In genomic region chrX:55717521-55718497, GRCh38 we compare ENCODE assay signal across 8 cellular contexts. TPM values are rescaled to one million over a fixed set of nuclear protein-coding genes. Genes with fewer than 3 reads are reported as not detected.
DNase-seq lines count a peak whose midpoint lies in the region; TF ChIP-seq lines count a peak whose summit lies in the region.

TSS of gene RRAGB (plus strand) at chrX:55717749. CDS start at chrX:55718328, 579 bp downstream.

- H3K4me3 Mint-ChIP-seq in activated naive CD4-positive, alpha-beta T cell treated with anti-CD3 and anti-CD28 coated beads, Interleukin-2, amount 50 U/mL, for 24 hours, result peak within 1 kb of the TSS; percentile 91

- no peaks in the 10 kb centered on the region for H3K27me3 ChIP-seq in GM06990 (replicated peaks; ENCODE audit: control insufficient read depth, insufficient read depth, low read length)
- no peaks in the 10 kb centered on the region for H3K27me3 ChIP-seq in suprapubic skin

- no peaks in the 10 kb centered on the region for H3K36me3 ChIP-seq in GM06990 (ENCODE audit: control insufficient read depth, insufficient read depth, low read length)
- H3K36me3 ChIP-seq in suprapubic skin, result peaks cover 9% of the 10 kb centered on the region

- peak within 1 kb of the TSS; percentile 89 for H3K27ac Mint-ChIP-seq in activated naive CD4-positive, alpha-beta T cell treated with anti-CD3 and anti-CD28 coated beads, Interleukin-2, amount 50 U/mL, for 24 hours

- TF ChIP-seq CTCF in GM06990 (IDR thresholded peaks at IDR 0.05; ENCODE audit: insufficient read depth, low read length, poor library complexity, severe bottlenecking), result peak; percentile 61
- peak; percentile 56 for TF ChIP-seq CTCF in HFF-Myc (IDR thresholded peaks at IDR 0.05; ENCODE audit: low read depth, low read length, missing control alignments)
- peak; percentile 22 to 34 for TF ChIP-seq CTCF in suprapubic skin (IDR thresholded peaks at IDR 0.05)

- no peaks in the 10 kb centered on the region for H3K27me3 Mint-ChIP-seq in activated naive CD4-positive, alpha-beta T cell treated with anti-CD3 and anti-CD28 coated beads, Interleukin-2, amount 50 U/mL, for 24 hours

- peak within 1 kb of the TSS; percentile 90 for H3K27ac ChIP-seq in suprapubic skin

- no peaks in the 10 kb centered on the region for H3K9me3 Mint-ChIP-seq in activated naive CD4-positive, alpha-beta T cell treated with anti-CD3 and anti-CD28 coated beads, Interleukin-2, amount 50 U/mL, for 24 hours

- no peak for TF ChIP-seq EP300 in suprapubic skin (IDR thresholded peaks at IDR 0.05)

- TF ChIP-seq POLR2A in suprapubic skin (IDR thresholded peaks at IDR 0.05), result peak in 1 of 2 donors; percentile 62

- H3K9me3 ChIP-seq in suprapubic skin, result no peaks in the 10 kb centered on the region

- DNase-seq in GM06990 (ENCODE audit: extremely low read depth, insufficient read length), result peak; percentile 93
- DNase-seq in HFF-Myc (ENCODE audit: extremely low read depth, low read depth), result peak; percentile 79
- peak; percentile 95 for DNase-seq in NAMALWA (ENCODE audit: low spot score)
- DNase-seq in SK-N-DZ (ENCODE audit: low spot score), result peak; percentile 94
- DNase-seq in globus pallidus (ENCODE audit: low spot score), result peak; percentile 95
- DNase-seq in nucleus accumbens (lab: John Stamatoyannopoulos, UW), result peak; percentile 37 to 97 (median 90)
- DNase-seq in suprapubic skin (ENCODE audit: low spot score in 2 of 2), result peak; percentile 94 to 95

- peak within 1 kb of the TSS; percentile 55 for H3K4me3 ChIP-seq in GM06990 (replicated peaks; ENCODE audit: low read depth, low read length)
- peak within 1 kb of the TSS; percentile 66 for H3K4me3 ChIP-seq in HFF-Myc (replicated peaks; ENCODE audit: low read depth, low read length)
- H3K4me3 ChIP-seq in suprapubic skin, result peak within 1 kb of the TSS; percentile 57

- WGBS in suprapubic skin, result 29% methylated on average over 33 of the region's 46 CpGs

- H3K4me1 ChIP-seq in suprapubic skin, result peaks cover 11% of the 10 kb centered on the region

- H3K36me3 Mint-ChIP-seq in activated naive CD4-positive, alpha-beta T cell treated with anti-CD3 and anti-CD28 coated beads, Interleukin-2, amount 50 U/mL, for 24 hours, result peaks cover 7% of the 10 kb centered on the region

- peaks cover 38% of the 10 kb centered on the region for H3K4me1 Mint-ChIP-seq in activated naive CD4-positive, alpha-beta T cell treated with anti-CD3 and anti-CD28 coated beads, Interleukin-2, amount 50 U/mL, for 24 hours

RNA-seq across cellular contexts. Expression of gene RRAGB, which starts in this region (rescaled TPM):
- polyA plus RNA-seq in SK-N-DZ (2014; cell fraction: cytosol; rRNA removed), result 10.7 and 11.7 TPM in 2 replicates
- 37.8 and 63.9 TPM in 2 replicates for polyA plus RNA-seq in SK-N-DZ (2014; cell fraction: nucleus; rRNA removed)
- total RNA-seq in suprapubic skin, result 10 to 100 TPM; 12.1 to 35.2 (median 17.6) TPM

Comparison
In these comparisons a context has a peak if more than half of its experiments do, and no peak if none do; other contexts are left out.
1. Peak in every context shown above with its lines: DNase-seq, H3K4me3 ChIP-seq and H3K27ac ChIP-seq.